In genomic region chr3:26474706-26475105, GRCh38 we compare ENCODE assay signal across 23 cellular contexts.
"Had no signal": no experiment of that assay in that cellular context is flagged by ENCODE, and none has a peak within 500 bp of the region (broad histone marks: within the 10 kb centered on the region; RNA-seq: fewer than 3 reads in every experiment).

No MANE protein-coding gene starts in this region.

- DNase-seq: colonic mucosa; cortex of kidney; dermis blood vessel endothelial cell; dorsolateral prefrontal cortex; effector CD4-positive, alpha-beta T cell; effector CD8-positive, alpha-beta T cell; effector memory CD4-positive, alpha-beta T cell; effector memory CD8-positive, alpha-beta T cell; endodermal cell; erythroblast; esophagus squamous epithelium; foreskin fibroblast; foreskin keratinocyte; foreskin melanocyte; gastrocnemius medialis; glutamatergic neuron; head of caudate nucleus; heart left ventricle; heart right ventricle had no signal

- H3K36me3 ChIP-seq: colonic mucosa, esophagus muscularis mucosa, esophagus squamous epithelium, gastrocnemius medialis, gastroesophageal sphincter, heart left ventricle, heart right ventricle had no signal

- H3K27me3 ChIP-seq: colonic mucosa, dorsolateral prefrontal cortex, esophagus muscularis mucosa, esophagus squamous epithelium, foreskin keratinocyte, gastrocnemius medialis, gastroesophageal sphincter, heart left ventricle, heart right ventricle had no signal

- H3K27ac ChIP-seq: colonic mucosa, coronary artery, dorsolateral prefrontal cortex, epithelial cell of prostate, esophagus muscularis mucosa, esophagus squamous epithelium, foreskin keratinocyte, gastrocnemius medialis, gastroesophageal sphincter, heart left ventricle, heart right ventricle had no signal

- H3K9me3 ChIP-seq: colonic mucosa, esophagus muscularis mucosa, esophagus squamous epithelium, gastrocnemius medialis, gastroesophageal sphincter had no signal

- H3K4me3 ChIP-seq: colonic mucosa, coronary artery, dorsolateral prefrontal cortex, esophagus muscularis mucosa, esophagus squamous epithelium, gastrocnemius medialis, gastroesophageal sphincter, heart left ventricle, heart right ventricle had no signal
